In genomic region chr11:18115360-18116127, GRCh38 we compare ENCODE assay signal across 8 cellular contexts. TPM values are rescaled to one million over a fixed set of nuclear protein-coding genes. Genes with fewer than 3 reads are reported as not detected.
A peak's percentile ranks its signal among the peaks of the same experiment; 100 is the strongest.
DNase-seq lines count a peak whose midpoint lies in the region; ATAC-seq and TF ChIP-seq lines count a peak whose summit lies in the region.

No MANE protein-coding gene starts in this region.

- H3K4me1 Mint-ChIP-seq in activated T-helper 1 cell treated with anti-CD3 and anti-CD28 coated beads, Interleukin-12 subunit alpha, Interleukin-12 subunit beta, Interleukin-2, Interleukin-4 antibody, amounts not matched to agents 30 ng/mL and 10 ng/mL and 1 ng/mL, durations not matched to agents 14 hours and 24 hours and 36 hours (ENCODE audit: low read depth) = peaks cover 8% of the 10 kb centered on the region
- H3K4me1 Mint-ChIP-seq in osteocyte (ENCODE audit: unreplicated experiment) = no peaks in the 10 kb centered on the region
- H3K4me1 Mint-ChIP-seq in type B pancreatic cell (ENCODE audit: unreplicated experiment) = no peaks in the 10 kb centered on the region

- H3K9me3 Mint-ChIP-seq in activated T-helper 1 cell treated with anti-CD3 and anti-CD28 coated beads, Interleukin-12 subunit alpha, Interleukin-12 subunit beta, Interleukin-2, Interleukin-4 antibody, amounts not matched to agents 30 ng/mL and 10 ng/mL and 1 ng/mL, durations not matched to agents 14 hours and 24 hours and 36 hours = no peaks in the 10 kb centered on the region
- H3K9me3 Mint-ChIP-seq in osteocyte (ENCODE audit: unreplicated experiment) (no peaks in the 10 kb centered on the region), type B pancreatic cell (no peaks in the 10 kb centered on the region)

- TF ChIP-seq CTCF in LNCAP (IDR thresholded peaks at IDR 0.05) (peak; percentile 89), foreskin fibroblast (IDR thresholded peaks at IDR 0.05; ENCODE audit: low read depth, low read length) (peak; percentile 91), osteocyte (IDR thresholded peaks at IDR 0.05) (peak; percentile 89), type B pancreatic cell (conservative IDR thresholded peaks at IDR 0.05) (peak; percentile 94)

- DNase-seq in DMS79 (lab: John Stamatoyannopoulos, UW) (peak; percentile 31), RPMI7951 (ENCODE audit: low read depth) (peak; percentile 53), foreskin fibroblast (peak; percentile 36 to 78), osteocyte (ENCODE audit: extremely low spot score, unreplicated experiment) (no peak), type B pancreatic cell (ENCODE audit: extremely low spot score, unreplicated experiment) (peak; percentile 74)
- DNase-seq in activated T-helper 1 cell treated with anti-CD3 and anti-CD28 coated beads, Interleukin-12 subunit alpha, Interleukin-12 subunit beta, Interleukin-2, Interleukin-4 antibody, amounts not matched to agents 30 ng/mL and 10 ng/mL and 1 ng/mL, durations not matched to agents 14 hours and 24 hours and 36 hours (ENCODE audit: low spot score) = peak; percentile 43

- H3K4me3 ChIP-seq in foreskin fibroblast (ENCODE audit: low read depth in 1 of 2, low read length in 2 of 2) = no peak overlapping the region

- no peak overlapping the region for H3K27ac Mint-ChIP-seq in activated T-helper 1 cell treated with anti-CD3 and anti-CD28 coated beads, Interleukin-12 subunit alpha, Interleukin-12 subunit beta, Interleukin-2, Interleukin-4 antibody, amounts not matched to agents 30 ng/mL and 10 ng/mL and 1 ng/mL, durations not matched to agents 14 hours and 24 hours and 36 hours
- H3K27ac Mint-ChIP-seq in osteocyte (ENCODE audit: unreplicated experiment) (no peak overlapping the region), type B pancreatic cell (no peak overlapping the region)

- no peak overlapping the region for H3K4me3 Mint-ChIP-seq in activated T-helper 1 cell treated with anti-CD3 and anti-CD28 coated beads, Interleukin-12 subunit alpha, Interleukin-12 subunit beta, Interleukin-2, Interleukin-4 antibody, amounts not matched to agents 30 ng/mL and 10 ng/mL and 1 ng/mL, durations not matched to agents 14 hours and 24 hours and 36 hours
- no peak overlapping the region for H3K4me3 Mint-ChIP-seq in osteocyte (ENCODE audit: unreplicated experiment)
- H3K4me3 Mint-ChIP-seq in type B pancreatic cell = no peak overlapping the region

- peak; percentile 77 for ATAC-seq in GM21576 (IDR thresholded peaks at IDR 0.05; ENCODE audit: unreplicated experiment)

- intact Hi-C loops in activated T-helper 1 cell treated with anti-CD3 and anti-CD28 coated beads, Interleukin-12 subunit alpha, Interleukin-12 subunit beta, Interleukin-2, Interleukin-4 antibody, amounts not matched to agents 30 ng/mL and 10 ng/mL and 1 ng/mL, durations not matched to agents 14 hours and 24 hours and 36 hours (cut with micrococcal nuclease) = loop anchor here (1.0 to 2.0 kb wide), 4 partner anchors 127 to 687 kb away; no protein-coding TSS in a partner anchor

- H3K36me3 Mint-ChIP-seq in activated T-helper 1 cell treated with anti-CD3 and anti-CD28 coated beads, Interleukin-12 subunit alpha, Interleukin-12 subunit beta, Interleukin-2, Interleukin-4 antibody, amounts not matched to agents 30 ng/mL and 10 ng/mL and 1 ng/mL, durations not matched to agents 14 hours and 24 hours and 36 hours (ENCODE audit: low read depth) = no peaks in the 10 kb centered on the region
- no peaks in the 10 kb centered on the region for H3K36me3 Mint-ChIP-seq in osteocyte (ENCODE audit: unreplicated experiment)
- H3K36me3 Mint-ChIP-seq in type B pancreatic cell = no peaks in the 10 kb centered on the region

- peaks cover 30% of the 10 kb centered on the region for H3K27me3 Mint-ChIP-seq in activated T-helper 1 cell treated with anti-CD3 and anti-CD28 coated beads, Interleukin-12 subunit alpha, Interleukin-12 subunit beta, Interleukin-2, Interleukin-4 antibody, amounts not matched to agents 30 ng/mL and 10 ng/mL and 1 ng/mL, durations not matched to agents 14 hours and 24 hours and 36 hours (ENCODE audit: insufficient read depth)
- H3K27me3 Mint-ChIP-seq in osteocyte (ENCODE audit: unreplicated experiment) = peaks cover 65% of the 10 kb centered on the region
- H3K27me3 Mint-ChIP-seq in type B pancreatic cell = peaks cover 65% of the 10 kb centered on the region

RNA-seq across cellular contexts. Expression of gene SAAL1, which starts 9.7 kb away (rescaled TPM):
- 30.9 and 31.7 TPM in 2 replicates for total RNA-seq in RPMI7951 (2014; rRNA removed; shearing (Covaris generic))
- 42.5 and 42.9 TPM in 2 replicates for total RNA-seq in activated T-helper 1 cell treated with anti-CD3 and anti-CD28 coated beads, Interleukin-12 subunit alpha, Interleukin-12 subunit beta, Interleukin-2, Interleukin-4 antibody, amounts not matched to agents 30 ng/mL and 10 ng/mL and 1 ng/mL, durations not matched to agents 14 hours and 24 hours and 36 hours
- total RNA-seq in osteocyte (14.9 and 17.6 TPM in 2 replicates), type B pancreatic cell (ENCODE audit: low replicate concordance) (19.8 and 29.9 TPM in 2 replicates)

RNA-seq across cellular contexts. Expression of gene MRGPRX3, which starts 16.8 kb away (rescaled TPM):
- total RNA-seq in RPMI7951 (2014; rRNA removed; shearing (Covaris generic)) = not detected in 2 replicates
- total RNA-seq in activated T-helper 1 cell treated with anti-CD3 and anti-CD28 coated beads, Interleukin-12 subunit alpha, Interleukin-12 subunit beta, Interleukin-2, Interleukin-4 antibody, amounts not matched to agents 30 ng/mL and 10 ng/mL and 1 ng/mL, durations not matched to agents 14 hours and 24 hours and 36 hours = not detected in 2 replicates
- total RNA-seq in osteocyte (not detected in 2 replicates), type B pancreatic cell (ENCODE audit: low replicate concordance) (not detected in 2 replicates)

RNA-seq across cellular contexts. Expression of gene MRGPRX4, which starts 57.1 kb away (rescaled TPM):
- not detected in 2 replicates for total RNA-seq in RPMI7951 (2014; rRNA removed; shearing (Covaris generic))
- total RNA-seq in activated T-helper 1 cell treated with anti-CD3 and anti-CD28 coated beads, Interleukin-12 subunit alpha, Interleukin-12 subunit beta, Interleukin-2, Interleukin-4 antibody, amounts not matched to agents 30 ng/mL and 10 ng/mL and 1 ng/mL, durations not matched to agents 14 hours and 24 hours and 36 hours = not detected in 2 replicates
- total RNA-seq in osteocyte (not detected in 2 replicates), type B pancreatic cell (ENCODE audit: low replicate concordance) (not detected in 2 replicates)
